8 cellular contexts compared by ENCODE assay signal in genomic region chr10:43436291-43437140, GRCh38. TPM values are rescaled to one million over a fixed set of nuclear protein-coding genes. Genes with fewer than 3 reads are reported as not detected.
A peak's percentile ranks its signal among the peaks of the same experiment; 100 is the strongest.
DNase-seq lines count a peak whose midpoint lies in the region; ATAC-seq lines count a peak whose summit lies in the region.

Gene ZNF487 (plus strand): TSS chr10:43437111. CDS start chr10:43475814, 38,703 bp downstream.

- peak within 1 kb of the TSS; percentile 80 for H3K9ac ChIP-seq in HUES6 (ENCODE audit: low read length)

- peak within 1 kb of the TSS; percentile 92 for H3K4me3 Mint-ChIP-seq in natural killer cell treated with Interleukin-12 subunit alpha and Interleukin-12 subunit beta and Interleukin-15 and Interleukin-18, amount 100 ng/mL, for 72 hours

- H3K9me3 ChIP-seq in HUES6 (ENCODE audit: control insufficient read depth, insufficient read depth, low read depth, low read length), result no peaks in the 10 kb centered on the region

- H3K36me3 Mint-ChIP-seq in natural killer cell treated with Interleukin-12 subunit alpha and Interleukin-12 subunit beta and Interleukin-15 and Interleukin-18, amount 100 ng/mL, for 72 hours, result no peaks in the 10 kb centered on the region

- H3K36me3 ChIP-seq in HUES6 (ENCODE audit: control insufficient read depth, insufficient read depth, low read length), result no peaks in the 10 kb centered on the region

- DNase-seq in DMS53 treated with DMSO at 0.1 percent for 48 hours (lab: John Stamatoyannopoulos, UW; ENCODE audit: unreplicated experiment) (peak; percentile 71), RPMI7951 (ENCODE audit: low read depth) (peak; percentile 82), fibroblast of peridontal ligament (ENCODE audit: extremely low read depth) (peak; percentile 83)
- peak; percentile 80 for DNase-seq in activated T-helper 9 cell treated with anti-CD3 and anti-CD28 coated beads, Interleukin-2, amount 50 U/mL, for 16 hours (ENCODE audit: low read depth)
- peak; percentile 93 for DNase-seq in natural killer cell treated with Interleukin-12 subunit alpha and Interleukin-12 subunit beta and Interleukin-15 and Interleukin-18, amount 100 ng/mL, for 72 hours (ENCODE audit: low spot score)
- DNase-seq in stimulated activated naive CD4-positive, alpha-beta T cell treated with Interleukin-2 at 50 U/mL for 16 hours (lab: John Stamatoyannopoulos, UW), result peak; percentile 80

- peak within 1 kb of the TSS; percentile 81 to 96 for H3K27ac Mint-ChIP-seq in natural killer cell treated with Interleukin-12 subunit alpha and Interleukin-12 subunit beta and Interleukin-15 and Interleukin-18, amount 100 ng/mL, for 72 hours

- H3K27ac ChIP-seq in HUES6 (ENCODE audit: low read depth, low read length), result peak within 1 kb of the TSS; percentile 89

- H3K27me3 Mint-ChIP-seq in natural killer cell treated with Interleukin-12 subunit alpha and Interleukin-12 subunit beta and Interleukin-15 and Interleukin-18, amount 100 ng/mL, for 72 hours, result no peaks in the 10 kb centered on the region

- H3K4me1 ChIP-seq in HUES6 (ENCODE audit: control insufficient read depth, insufficient read depth, low read length), result no peaks in the 10 kb centered on the region

- peak; percentile 94 for ATAC-seq in GM21515 (IDR thresholded peaks at IDR 0.05; ENCODE audit: unreplicated experiment)
- peak; percentile 99 for ATAC-seq in natural killer cell treated with Interleukin-12 subunit alpha and Interleukin-12 subunit beta and Interleukin-15 and Interleukin-18, amount 100 ng/mL, for 72 hours

- peaks cover 7 to 14% of the 10 kb centered on the region in 2 donors for H3K4me1 Mint-ChIP-seq in natural killer cell treated with Interleukin-12 subunit alpha and Interleukin-12 subunit beta and Interleukin-15 and Interleukin-18, amount 100 ng/mL, for 72 hours (ENCODE audit: low read depth in 2 of 2)

- peak within 1 kb of the TSS; percentile 81 for H3K4me3 ChIP-seq in HUES6 (ENCODE audit: low read depth, low read length)

- H3K9me3 Mint-ChIP-seq in natural killer cell treated with Interleukin-12 subunit alpha and Interleukin-12 subunit beta and Interleukin-15 and Interleukin-18, amount 100 ng/mL, for 72 hours, result no peaks in the 10 kb centered on the region

- no peaks in the 10 kb centered on the region for H3K27me3 ChIP-seq in HUES6 (ENCODE audit: control insufficient read depth, insufficient read depth, low read length)

RNA-seq across cellular contexts. Expression of gene ZNF487, which starts in this region (rescaled TPM):
- 6.1 and 6.3 TPM in 2 replicates for total RNA-seq in RPMI7951 (2014; rRNA removed; shearing (Covaris generic))
- total RNA-seq in natural killer cell treated with Interleukin-12 subunit alpha and Interleukin-12 subunit beta and Interleukin-15 and Interleukin-18, amount 100 ng/mL, for 72 hours, result 1 to 10 TPM; 3.5 to 5.7 TPM

Comparison
In these comparisons a context has a peak if more than half of its experiments do, and no peak if none do; other contexts are left out.
1. Peak in every context shown above with its lines: DNase-seq, ATAC-seq, H3K4me3 ChIP-seq and H3K27ac ChIP-seq.